In the genomic region with DNA sequence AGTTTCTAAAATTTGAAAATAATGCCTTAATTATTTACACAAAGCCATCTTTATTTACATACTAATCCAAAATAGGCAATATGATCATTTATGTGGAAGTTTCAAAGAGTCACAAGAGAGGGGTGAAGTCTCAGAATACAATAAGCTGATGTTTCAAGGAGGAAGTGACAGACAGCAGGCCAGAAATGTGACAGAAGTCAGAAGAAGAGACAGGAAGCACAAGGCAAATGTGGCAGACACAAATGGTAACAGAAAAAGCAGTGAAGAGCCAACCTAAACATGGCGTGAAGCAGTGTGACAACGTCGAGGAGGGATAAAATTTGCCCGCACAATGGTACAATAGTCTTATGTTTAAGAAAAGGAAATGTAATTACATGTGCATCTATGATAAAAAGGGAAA, we compare ENCODE assay signal across 11 cellular contexts. TPM values are rescaled to one million over a fixed set of nuclear protein-coding genes. Genes with fewer than 3 reads are reported as not detected.
DNase-seq lines count a peak whose midpoint lies in the region; ATAC-seq and TF ChIP-seq lines count a peak whose summit lies in the region.
"Had no signal": no experiment of that assay in that cellular context is flagged by ENCODE, and none has a peak within 500 bp of the region (broad histone marks: within the 10 kb centered on the region; RNA-seq: fewer than 3 reads in every experiment).

No MANE protein-coding gene starts in this region.

- no peaks in the 10 kb centered on the region for H3K27me3 Mint-ChIP-seq in effector memory CD8-positive, alpha-beta T cell

- TF ChIP-seq POLR2A in GM18505 (IDR thresholded peaks at IDR 0.05; ENCODE audit: borderline replicate concordance, extremely low read depth, insufficient read depth, insufficient read length), result no peak

- H3K27ac Mint-ChIP-seq in effector memory CD8-positive, alpha-beta T cell, result peak overlapping the region in 1 of 2 donors; percentile 41

- H3K9me3 Mint-ChIP-seq in effector memory CD8-positive, alpha-beta T cell, result no peaks in the 10 kb centered on the region

- peak; percentile 77 for ATAC-seq in GM18505 (IDR thresholded peaks at IDR 0.05; ENCODE audit: unreplicated experiment)
- peak; percentile 80 for ATAC-seq in GM21367 (IDR thresholded peaks at IDR 0.05; ENCODE audit: unreplicated experiment)
- peak; percentile 67 for ATAC-seq in HG03175 (IDR thresholded peaks at IDR 0.05; ENCODE audit: unreplicated experiment)
- ATAC-seq in effector memory CD8-positive, alpha-beta T cell (replicated peaks), result peak; percentile 61
- no peak for ATAC-seq in Right ventricle myocardium superior (ENCODE audit: poor library complexity)

- H3K4me1 Mint-ChIP-seq in effector memory CD8-positive, alpha-beta T cell (ENCODE audit: low read depth in 2 of 2), result peaks cover 5 to 8% of the 10 kb centered on the region in 2 donors

- H3K36me3 Mint-ChIP-seq in effector memory CD8-positive, alpha-beta T cell (ENCODE audit: insufficient read depth), result peaks cover 12% of the 10 kb centered on the region

- no peak overlapping the region for H3K4me3 Mint-ChIP-seq in effector memory CD8-positive, alpha-beta T cell

- no peak for DNase-seq in effector memory CD8-positive, alpha-beta T cell
- DNase-seq in NCI-H524 (lab: John Stamatoyannopoulos, UW) (no peak), Right ventricle myocardium superior (no peak), superior temporal gyrus (ENCODE audit: extremely low spot score) (no peak), NCI-H748 (lab: John Stamatoyannopoulos, UW; ENCODE audit: unreplicated experiment) (no peak)
- DNase-seq: adrenal gland; stimulated activated CD4-positive, alpha-beta T cell treated with anti-CD3 and anti-CD28 coated beads, Interleukin-15, amount 100 ng/mL, for 24 hours; tibial artery had no signal

- intact Hi-C loops in Right ventricle myocardium superior (cut with DNase I), result no loop called here

RNA-seq across cellular contexts. Expression of a gene that starts 59.8 kb away (rescaled TPM):
- total RNA-seq in Right ventricle myocardium superior, result 9.9 TPM
